18 cellular contexts compared by ENCODE assay signal in genomic region chr14:96639550-96639949, GRCh38.
"Had no signal": no experiment of that assay in that cellular context is flagged by ENCODE, and none has a peak within 500 bp of the region (broad histone marks: within the 10 kb centered on the region; RNA-seq: fewer than 3 reads in every experiment).

No MANE protein-coding gene starts in this region.

- H3K4me3 ChIP-seq: cardiac muscle cell, smooth muscle cell, testis had no signal

- H3K27me3 ChIP-seq: cardiac muscle cell, neutrophil, testis had no signal

- H3K36me3 ChIP-seq: cardiac muscle cell, neutrophil had no signal

- H3K9me3 ChIP-seq: neutrophil, testis had no signal

- H3K27ac ChIP-seq: cardiac muscle cell, epithelial cell of prostate, neutrophil, parathyroid adenoma, testis, VCaP had no signal

- H3K4me1 ChIP-seq: parathyroid adenoma, testis had no signal

- ATAC-seq: left ventricle myocardium superior, sciatic nerve had no signal

- DNase-seq: activated CD4-positive, alpha-beta T cell treated with anti-CD3 and anti-CD28 coated beads for 1 hour; activated naive CD4-positive, alpha-beta T cell treated with Interleukin-2 at 50 U/mL for 16 hours; activated naive CD8-positive, alpha-beta T cell treated with anti-CD3 and anti-CD28 coated beads, Interleukin-2, amount 10 ng/mL, durations not matched to agents 7 days and 5 days; amygdala; endodermal cell; foreskin melanocyte; left ventricle myocardium superior; natural killer cell; stimulated activated CD4-positive, alpha-beta T cell treated with anti-CD3 and anti-CD28 coated beads, Interleukin-4, amount 100 ng/mL, for 1 hour; T-helper 2 cell; testis had no signal
